Comparison of ENCODE assay signal across 8 cellular contexts in the genomic region with DNA sequence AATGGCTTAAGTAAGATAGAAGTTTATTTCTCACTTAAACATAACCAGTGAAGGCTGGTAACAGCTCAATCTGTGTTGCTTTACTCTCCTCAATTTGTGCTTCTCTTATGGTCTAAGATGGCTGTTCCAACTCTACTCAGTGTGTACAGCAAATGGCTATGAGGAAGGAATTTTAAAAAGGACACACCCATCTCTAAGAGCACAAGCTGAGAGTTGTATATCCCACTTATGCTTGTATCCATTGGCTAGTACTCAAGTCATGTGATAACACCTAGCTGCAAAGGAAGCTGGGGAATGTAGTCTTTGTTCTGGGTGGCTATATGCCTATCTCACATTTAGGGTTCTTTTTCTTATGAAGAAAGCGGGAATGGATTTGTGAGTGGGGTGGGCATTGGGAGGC.
DNase-seq lines count a peak whose midpoint lies in the region; ATAC-seq and TF ChIP-seq lines count a peak whose summit lies in the region.

No MANE protein-coding gene starts in this region.

- H3K27me3 Mint-ChIP-seq in endothelial cell (ENCODE audit: unreplicated experiment): no peaks in the 10 kb centered on the region
- no peaks in the 10 kb centered on the region for H3K27me3 Mint-ChIP-seq in osteocyte (ENCODE audit: unreplicated experiment)

- H3K79me2 ChIP-seq in MM.1S (ENCODE audit: low read length): no peaks in the 10 kb centered on the region

- TF ChIP-seq CTCF in MM.1S (IDR thresholded peaks at IDR 0.05; ENCODE audit: low read length): no peak
- no peak for TF ChIP-seq CTCF in endothelial cell (IDR thresholded peaks at IDR 0.05; ENCODE audit: unreplicated experiment)
- TF ChIP-seq CTCF in osteocyte (IDR thresholded peaks at IDR 0.05): no peak

- H3K4me3 Mint-ChIP-seq in endothelial cell (ENCODE audit: unreplicated experiment) (peak overlapping the region; percentile 56), osteocyte (ENCODE audit: unreplicated experiment) (no peak overlapping the region)

- ATAC-seq in GM21529 (IDR thresholded peaks at IDR 0.05; ENCODE audit: unreplicated experiment): peak; percentile 87
- no peak for ATAC-seq in GM19452 (IDR thresholded peaks at IDR 0.05; ENCODE audit: unreplicated experiment)
- ATAC-seq in Right ventricle myocardium superior (ENCODE audit: poor library complexity): no peak

- no peaks in the 10 kb centered on the region for H4K20me1 ChIP-seq in MM.1S (ENCODE audit: insufficient read depth, low read length)

- H3K4me1 Mint-ChIP-seq in endothelial cell (ENCODE audit: unreplicated experiment) (no peaks in the 10 kb centered on the region), osteocyte (ENCODE audit: unreplicated experiment) (peaks cover 7% of the 10 kb centered on the region)

- DNase-seq in DMS 273 treated with DMSO at 0.1 percent for 48 hours (lab: John Stamatoyannopoulos, UW): peak; percentile 28
- DNase-seq in MM.1S: no peak
- DNase-seq in endothelial cell (ENCODE audit: low spot score): no peak
- no peak for DNase-seq in MG63
- DNase-seq in Right ventricle myocardium superior: no peak
- DNase-seq in osteocyte (ENCODE audit: extremely low spot score, unreplicated experiment): no peak

- no peak overlapping the region for H3K9ac ChIP-seq in MM.1S (ENCODE audit: low read length)

- no peaks in the 10 kb centered on the region for H3K36me3 ChIP-seq in MM.1S (replicated peaks; ENCODE audit: insufficient read depth, low read length)
- no peaks in the 10 kb centered on the region for H3K36me3 ChIP-seq in MG63

- H3F3A ChIP-seq in MM.1S (ENCODE audit: insufficient read depth, low read length): no peaks in the 10 kb centered on the region

- H3K4me2 ChIP-seq in MM.1S (ENCODE audit: low read depth, low read length): no peak overlapping the region

- no peaks in the 10 kb centered on the region for H3K9me2 ChIP-seq in MM.1S (replicated peaks; ENCODE audit: insufficient read depth, low read length)

- intact Hi-C loops in Right ventricle myocardium superior (cut with DNase I): no loop called here

- H3K27me3 ChIP-seq in MM.1S (replicated peaks; ENCODE audit: insufficient read depth, low read length): no peaks in the 10 kb centered on the region
- H3K27me3 ChIP-seq in MG63: no peaks in the 10 kb centered on the region

- H3K9me3 ChIP-seq in MM.1S (replicated peaks; ENCODE audit: insufficient read depth, low read length): no peaks in the 10 kb centered on the region
- no peaks in the 10 kb centered on the region for H3K9me3 ChIP-seq in MG63

- H3K36me3 Mint-ChIP-seq in endothelial cell (ENCODE audit: low read depth, unreplicated experiment): peaks cover 25% of the 10 kb centered on the region
- H3K36me3 Mint-ChIP-seq in osteocyte (ENCODE audit: unreplicated experiment): no peaks in the 10 kb centered on the region

- H3K4me1 ChIP-seq in MM.1S (ENCODE audit: low read length): no peaks in the 10 kb centered on the region

- H3K9me3 Mint-ChIP-seq in endothelial cell (ENCODE audit: unreplicated experiment) (no peaks in the 10 kb centered on the region), osteocyte (ENCODE audit: unreplicated experiment) (peaks cover 4% of the 10 kb centered on the region)

- H2AFZ ChIP-seq in MM.1S (ENCODE audit: low read length): 0 out of 2 replicates have a peak overlapping the region, but pooled peaks have one; percentile 14

- H3K4me3 ChIP-seq in MM.1S (ENCODE audit: low read length) (no peak overlapping the region), MG63 (no peak overlapping the region)

- H3K27ac ChIP-seq in MM.1S (ENCODE audit: low read length): no peak overlapping the region

- no peak overlapping the region for H3K27ac Mint-ChIP-seq in endothelial cell (ENCODE audit: unreplicated experiment)
- no peak overlapping the region for H3K27ac Mint-ChIP-seq in osteocyte (ENCODE audit: unreplicated experiment)
